8 cellular contexts compared by ENCODE assay signal in genomic region chr6:157184202-157185015, GRCh38.
DNase-seq lines count a peak whose midpoint lies in the region; ATAC-seq and TF ChIP-seq lines count a peak whose summit lies in the region.

No MANE protein-coding gene starts in this region.

- peaks cover 9 to 13% of the 10 kb centered on the region in 2 donors for H3K4me1 ChIP-seq in adrenal gland (replicated peaks in 1 of 2)
- H3K4me1 ChIP-seq in left ventricle myocardium inferior, result peaks cover 39% of the 10 kb centered on the region
- H3K4me1 ChIP-seq in vagina, result peaks cover 25% of the 10 kb centered on the region

- no peaks in the 10 kb centered on the region for H3K27me3 Mint-ChIP-seq in T-cell

- TF ChIP-seq POLR2A in adrenal gland (IDR thresholded peaks at IDR 0.05), result no peak
- no peak for TF ChIP-seq POLR2A in vagina (IDR thresholded peaks at IDR 0.05)

- DNase-seq in ELF-1 (ENCODE audit: low read depth, low spot score), result peak; percentile 89
- peak; percentile 50 for DNase-seq in LNCaP clone FGC (ENCODE audit: low read depth)
- peak; percentile 18 to 69 (median 56) for DNase-seq in T-cell
- DNase-seq in adrenal gland, result peak; percentile 66 to 86 (median 73)
- peak; percentile 64 for DNase-seq in left ventricle myocardium inferior
- peak; percentile 69 for DNase-seq in putamen (ENCODE audit: low spot score)
- no peak for DNase-seq in vagina (ENCODE audit: extremely low spot score in 2 of 2)
- no peak for DNase-seq in KG1 (lab: John Stamatoyannopoulos, UW)

- H3K4me1 Mint-ChIP-seq in T-cell, result peaks cover 5 to 27% (median 24%) of the 10 kb centered on the region in 3 donors

- no peaks in the 10 kb centered on the region for H3K9me3 ChIP-seq in adrenal gland (replicated peaks in 1 of 3)
- H3K9me3 ChIP-seq in left ventricle myocardium inferior (replicated peaks), result no peaks in the 10 kb centered on the region
- H3K9me3 ChIP-seq in vagina, result no peaks in the 10 kb centered on the region

- intact Hi-C loops in adrenal gland (cut with DNase I) (loop anchor here (5.0 to 10.0 kb wide), 3 partner anchors 150 to 617 kb away; partner anchors contain the start of gene ARID1B (in 1 of the 2)), left ventricle myocardium inferior (cut with micrococcal nuclease) (loop anchor here (10.0 kb wide), 2 partner anchors 150 to 620 kb away; no protein-coding TSS in a partner anchor), vagina (cut with DNase I) (loop anchor here (5.0 kb wide), 1 partner anchor 622 kb away; no protein-coding TSS in a partner anchor)

- H3K4me3 ChIP-seq in LNCaP clone FGC (ENCODE audit: low read depth, low read length), result 0 out of 2 replicates have a peak overlapping the region, but pooled peaks have one; percentile 8
- H3K4me3 ChIP-seq in adrenal gland, result peak overlapping the region in 1 of 4 donors; percentile 20
- peak overlapping the region; percentile 26 for H3K4me3 ChIP-seq in left ventricle myocardium inferior
- no peak overlapping the region for H3K4me3 ChIP-seq in vagina

- H3K36me3 Mint-ChIP-seq in T-cell, result peaks cover 47% of the 10 kb centered on the region

- WGBS in adrenal gland, 4 donors, result 56 to 62% (median 59%) methylated on average over 25 of the region's 25 CpGs

- no peak overlapping the region for H3K27ac ChIP-seq in adrenal gland
- peak overlapping the region; percentile 14 for H3K27ac ChIP-seq in left ventricle myocardium inferior (replicated peaks)
- H3K27ac ChIP-seq in vagina, result peak overlapping the region; percentile 27

- POLR2A ChIA-PET in T-cell (lab: Charles Lee), result interaction anchor here in 1 of 2 donors (0.6 to 0.9 kb wide), 3 partner anchors 139 to 1995 kb away, joined by 3 to 4 read pairs (median 3); no protein-coding TSS in a partner anchor

- no peak overlapping the region for H3K4me3 Mint-ChIP-seq in T-cell

- ATAC-seq in T-cell (replicated peaks in 1 of 4), result peak; percentile 66 to 86 (median 72)

- CTCF ChIA-PET in T-cell (lab: Charles Lee), result interaction anchor here (0.5 to 1.7 kb wide), 4 partner anchors 45 to 531 kb away, joined by 3 to 6 read pairs (median 4); no protein-coding TSS in a partner anchor

- H3K27ac Mint-ChIP-seq in T-cell, result peak overlapping the region in 1 of 2 donors; percentile 69

- H3K27me3 ChIP-seq in adrenal gland (no peaks in the 10 kb centered on the region), left ventricle myocardium inferior (ENCODE audit: low read depth) (no peaks in the 10 kb centered on the region), vagina (no peaks in the 10 kb centered on the region)

- peaks cover 0 to 37% of the 10 kb centered on the region in 2 donors for H3K36me3 ChIP-seq in adrenal gland (replicated peaks in 1 of 2)
- peaks cover 46% of the 10 kb centered on the region for H3K36me3 ChIP-seq in left ventricle myocardium inferior
- peaks cover 0 to 22% of the 10 kb centered on the region in 2 donors for H3K36me3 ChIP-seq in vagina

- H3K9me3 Mint-ChIP-seq in T-cell, result no peaks in the 10 kb centered on the region

- TF ChIP-seq CTCF in LNCaP clone FGC (IDR thresholded peaks at IDR 0.05; ENCODE audit: control insufficient read depth, extremely low read depth, insufficient read depth) (peak; percentile 96), adrenal gland (IDR thresholded peaks at IDR 0.05) (peak; percentile 73 to 91 (median 88)), left ventricle myocardium inferior (IDR thresholded peaks at IDR 0.05; ENCODE audit: borderline replicate concordance) (peak; percentile 97), vagina (IDR thresholded peaks at IDR 0.05) (peak; percentile 69 to 87 (median 83))

Comparison
In these comparisons a context has a peak if more than half of its experiments do, and no peak if none do; other contexts are left out.
1. DNase-seq: peak in ELF-1 (single experiment), LNCaP clone FGC (single experiment), T-cell (34 of 34), adrenal gland (7 of 7), left ventricle myocardium inferior (single experiment) and putamen (single experiment); none in vagina (0 of 2) and KG1 (single experiment).
2. H3K4me3 ChIP-seq: peak in LNCaP clone FGC (single experiment) and left ventricle myocardium inferior (single experiment); none in vagina (0 of 2).
3. H3K27ac ChIP-seq: peak in left ventricle myocardium inferior (single experiment) and vagina (single experiment); none in adrenal gland (0 of 5).
4. Peak in every context shown above with its lines, with median percentiles within 50 percentile points of each other: CTCF ChIP-seq.